Comparison of ENCODE assay signal across 22 cellular contexts in the genomic region with DNA sequence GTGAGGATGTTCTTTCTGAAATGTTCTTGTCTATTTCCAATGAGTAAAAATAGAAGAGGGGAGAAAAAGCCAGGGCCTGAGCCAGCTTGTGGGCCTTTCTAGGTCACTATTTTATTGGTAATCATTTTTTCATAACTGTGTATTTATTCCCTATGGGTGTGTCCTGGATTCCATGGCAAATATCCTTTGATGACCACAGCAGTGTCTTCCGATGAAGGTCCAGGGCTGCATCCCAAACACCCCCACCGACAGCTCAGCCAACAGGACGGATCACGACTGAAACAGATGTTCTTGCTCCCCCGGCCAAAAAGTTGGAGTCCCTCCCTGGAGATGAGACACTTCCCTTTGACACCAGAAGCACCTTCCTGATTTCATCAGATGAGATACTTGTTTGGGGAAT.
DNase-seq lines count a peak whose midpoint lies in the region; ATAC-seq and TF ChIP-seq lines count a peak whose summit lies in the region.
"Had no signal": no experiment of that assay in that cellular context is flagged by ENCODE, and none has a peak within 500 bp of the region (broad histone marks: within the 10 kb centered on the region; RNA-seq: fewer than 3 reads in every experiment).

No MANE protein-coding gene starts in this region.

- peaks cover 4 to 5% of the 10 kb centered on the region in 2 donors for H3K27me3 Mint-ChIP-seq in stimulated activated naive B cell treated with anti-CD40 and anti-IgM and Interleukin-4, amounts not matched to agents 10 μg/mL and 1 μg/mL and 100 μg/mL, for 72 hours
- H3K27me3 Mint-ChIP-seq: CD8-positive, alpha-beta memory T cell had no signal

- H3K27ac ChIP-seq in heart left ventricle (peak overlapping the region in 6 of 12 donors; percentile 5 to 54 (median 34)), right cardiac atrium (ENCODE audit: low read length) (no peak overlapping the region), uterus (no peak overlapping the region)
- H3K27ac ChIP-seq: C4-2B, KMS-11 had no signal

- H3K27ac Mint-ChIP-seq in stimulated activated naive B cell treated with anti-CD40 and anti-IgM and Interleukin-4, amounts not matched to agents 10 μg/mL and 1 μg/mL and 100 μg/mL, for 72 hours = no peak overlapping the region

- H3K4me1 Mint-ChIP-seq in stimulated activated naive B cell treated with anti-CD40 and anti-IgM and Interleukin-4, amounts not matched to agents 10 μg/mL and 1 μg/mL and 100 μg/mL, for 72 hours = peaks cover 4 to 10% of the 10 kb centered on the region in 2 donors

- H3K4me3 Mint-ChIP-seq in stimulated activated naive B cell treated with anti-CD40 and anti-IgM and Interleukin-4, amounts not matched to agents 10 μg/mL and 1 μg/mL and 100 μg/mL, for 72 hours = no peak overlapping the region
- H3K4me3 Mint-ChIP-seq: CD8-positive, alpha-beta memory T cell had no signal

- ATAC-seq in heart left ventricle (peak in 2 of 4 donors; percentile 56 to 86), right cardiac atrium (no peak), sciatic nerve (peak; percentile 90)
- no peak for ATAC-seq in activated CD4-positive, CD25-positive, alpha-beta regulatory T cell treated with anti-CD3 and anti-CD28 coated beads, Interleukin-2, amount 50 U/mL, for 24 hours
- ATAC-seq in stimulated activated naive B cell treated with anti-CD40 and anti-IgM and Interleukin-4, amounts not matched to agents 10 μg/mL and 1 μg/mL and 100 μg/mL, for 72 hours (replicated peaks) = no peak

- TF ChIP-seq POLR2A in heart left ventricle (IDR thresholded peaks at IDR 0.05) (no peak), uterus (IDR thresholded peaks at IDR 0.05) (no peak)

- no peak overlapping the region for H3K4me3 ChIP-seq in heart left ventricle
- no peak overlapping the region for H3K4me3 ChIP-seq in right cardiac atrium (ENCODE audit: low read length)
- no peak overlapping the region for H3K4me3 ChIP-seq in fibroblast of mammary gland (ENCODE audit: control insufficient read depth, low read depth, low read length)
- no peak overlapping the region for H3K4me3 ChIP-seq in uterus

- WGBS in heart left ventricle, 4 donors = 40 to 63% (median 43%) methylated on average over 5 of the region's 5 CpGs
- 51% methylated on average over 5 of the region's 5 CpGs for WGBS in right cardiac atrium

- DNase-seq in heart left ventricle (peak in 4 of 5 donors; percentile 35 to 57 (median 43)), right cardiac atrium (no peak), fibroblast of mammary gland (ENCODE audit: low read depth) (peak; percentile 30), sciatic nerve (ENCODE audit: low spot score) (no peak), uterus (peak; percentile 29 to 52), NCI-H146 treated with DMSO at 0.1 percent for 48 hours (lab: John Stamatoyannopoulos, UW; ENCODE audit: unreplicated experiment) (no peak)
- DNase-seq in stimulated activated naive B cell treated with anti-CD40 and anti-IgM and Interleukin-4, amounts not matched to agents 10 μg/mL and 1 μg/mL and 100 μg/mL, for 72 hours = no peak
- DNase-seq: AML-193; Calu3; CD8-positive, alpha-beta memory T cell; DMS153; IMR-90; NCI-H1105; NCI-H146; NCI-H2029 treated with DMSO at 0.1 percent for 48 hours; NCI-H226; NCI-H510A treated with DMSO at 0.1 percent for 48 hours; NCI-H748 treated with DMSO at 0.1 percent for 48 hours; SHP77 had no signal

- H3K9me3 Mint-ChIP-seq in stimulated activated naive B cell treated with anti-CD40 and anti-IgM and Interleukin-4, amounts not matched to agents 10 μg/mL and 1 μg/mL and 100 μg/mL, for 72 hours = peaks cover 13 to 15% of the 10 kb centered on the region in 2 donors

- peaks cover 9 to 11% of the 10 kb centered on the region in 2 donors for H3K36me3 Mint-ChIP-seq in stimulated activated naive B cell treated with anti-CD40 and anti-IgM and Interleukin-4, amounts not matched to agents 10 μg/mL and 1 μg/mL and 100 μg/mL, for 72 hours

- TF ChIP-seq CTCF in heart left ventricle (IDR thresholded peaks at IDR 0.05) (no peak), fibroblast of mammary gland (conservative IDR thresholded peaks at IDR 0.05; ENCODE audit: control insufficient read depth, insufficient read depth, low read depth, low read length) (no peak), uterus (IDR thresholded peaks at IDR 0.05) (no peak)

- H3K27me3 ChIP-seq in heart left ventricle = no peaks in the 10 kb centered on the region
- no peaks in the 10 kb centered on the region for H3K27me3 ChIP-seq in right cardiac atrium (ENCODE audit: control insufficient read depth, insufficient read depth)
- H3K27me3 ChIP-seq in uterus = no peaks in the 10 kb centered on the region

- intact Hi-C loops in heart left ventricle (cut with DNase I) = no loop called here
- intact Hi-C loops in right cardiac atrium (cut with DNase I) = no loop called here
- intact Hi-C loops in sciatic nerve (cut with DNase I) = no loop called here
- intact Hi-C loops in uterus (cut with DNase I; ENCODE audit: low total_unique reads) = no loop called here

- H3K36me3 ChIP-seq in heart left ventricle (no peaks in the 10 kb centered on the region), uterus (no peaks in the 10 kb centered on the region)

- H3K4me1 ChIP-seq in heart left ventricle = peaks cover 0 to 27% (median 0%) of the 10 kb centered on the region in 12 donors
- no peaks in the 10 kb centered on the region for H3K4me1 ChIP-seq in right cardiac atrium (ENCODE audit: control insufficient read depth, insufficient read depth, low read length)
- H3K4me1 ChIP-seq in uterus = no peaks in the 10 kb centered on the region

- H3K9me3 ChIP-seq in heart left ventricle (no peaks in the 10 kb centered on the region), right cardiac atrium (ENCODE audit: control insufficient read depth, low read length) (no peaks in the 10 kb centered on the region), uterus (no peaks in the 10 kb centered on the region)

Comparison
In these comparisons a context has a peak if more than half of its experiments do, and no peak if none do; other contexts are left out.
1. DNase-seq: peak in heart left ventricle (4 of 5), fibroblast of mammary gland (single experiment) and uterus (2 of 2); none in right cardiac atrium (0 of 3), sciatic nerve (single experiment), stimulated activated naive B cell treated with anti-CD40 and anti-IgM and Interleukin-4, amounts not matched to agents 10 μg/mL and 1 μg/mL and 100 μg/mL, for 72 hours (single experiment) and NCI-H146 treated with DMSO at 0.1 percent for 48 hours (single experiment).